ENCODE assay signal across 16 cellular contexts in genomic region chr3:13132281-13132680, GRCh38. TPM values are rescaled to one million over a fixed set of nuclear protein-coding genes. Genes with fewer than 3 reads are reported as not detected.
A peak's percentile ranks its signal among the peaks of the same experiment; 100 is the strongest.
DNase-seq lines count a peak whose midpoint lies in the region; ATAC-seq, FAIRE-seq and TF ChIP-seq lines count a peak whose summit lies in the region.
"Had no signal": no experiment of that assay in that cellular context is flagged by ENCODE, and none has a peak within 500 bp of the region (broad histone marks: within the 10 kb centered on the region; RNA-seq: fewer than 3 reads in every experiment).

No MANE protein-coding gene starts in this region.

- H3K36me3 ChIP-seq in right atrium auricular region (no peaks in the 10 kb centered on the region), K562 (ENCODE audit: control insufficient read depth, insufficient read depth, low read length) (no peaks in the 10 kb centered on the region)

- no peaks in the 10 kb centered on the region for H3K9me3 ChIP-seq in right atrium auricular region
- no peaks in the 10 kb centered on the region for H3K9me3 ChIP-seq in K562 (replicated peaks; ENCODE audit: control insufficient read depth, insufficient read depth, low read depth, low read length)

- TF ChIP-seq CTCF in right atrium auricular region (IDR thresholded peaks at IDR 0.05): no peak
- TF ChIP-seq CTCF in K562 (IDR thresholded peaks at IDR 0.05 in 2 of 3, conservative IDR thresholded peaks at IDR 0.05 in 1 of 3; ENCODE audit: insufficient read depth in 2 of 3, low read depth in 1 of 3, low read length in 3 of 3): no peak
- TF ChIP-seq CTCF in osteocyte (IDR thresholded peaks at IDR 0.05): no peak

- no peak overlapping the region for H3K4me2 ChIP-seq in K562 (ENCODE audit: insufficient read depth, low read length)

- peak; percentile 19 for DNase-seq in Right ventricle myocardium superior
- DNase-seq in right atrium auricular region (ENCODE audit: low spot score): no peak
- no peak for DNase-seq in K562 (ENCODE audit: extremely low read depth in 1 of 4, low spot score in 3 of 4)
- peak; percentile 30 for DNase-seq in osteocyte (ENCODE audit: extremely low spot score, unreplicated experiment)
- no peak for DNase-seq in stimulated activated CD4-positive, alpha-beta T cell treated with anti-CD3 and anti-CD28 coated beads, Interleukin-4, amount 100 ng/mL, for 24 hours
- DNase-seq in SW 1271 (lab: John Stamatoyannopoulos, UW): no peak
- no peak for DNase-seq in HT-29 (ENCODE audit: low spot score)
- DNase-seq: ACHN, C1 segment of cervical spinal cord, Calu3, DMS79, GOT3, H9 had no signal

- in situ Hi-C loops in K562 (cut with MboI): no loop called here

- BruUV-seq in K562 (replicated peaks; lab: Mats Ljungman, UMichigan): no TSS peak

- H3K27me3 ChIP-seq in right atrium auricular region (no peaks in the 10 kb centered on the region), K562 (ENCODE audit: control insufficient read depth in 2 of 2, insufficient read depth in 2 of 2, low read length in 2 of 2) (peaks cover 54 to 55% of the 10 kb centered on the region in 2 experiments)

- no peaks in the 10 kb centered on the region for H3K9me1 ChIP-seq in K562 (ENCODE audit: control insufficient read depth, insufficient read depth, low read length)

- intact Hi-C loops in Right ventricle myocardium superior (cut with DNase I) (no loop called here), K562 (cut with micrococcal nuclease) (no loop called here)

- no peak overlapping the region for H2AFZ ChIP-seq in K562 (ENCODE audit: low read depth, low read length)

- H3K9ac ChIP-seq in K562 (ENCODE audit: insufficient read depth in 1 of 2, low read depth in 2 of 2, low read length in 2 of 2): no peak overlapping the region

- no peaks in the 10 kb centered on the region for H3K9me3 Mint-ChIP-seq in osteocyte (ENCODE audit: unreplicated experiment)
- H3K9me3 Mint-ChIP-seq: CD4-positive, alpha-beta T cell; H9 had no signal

- no peak for TF ChIP-seq RAD21 in K562 (CRISPR knock-in tag; conservative IDR thresholded peaks at IDR 0.05 in 1 of 2, IDR thresholded peaks at IDR 0.05 in 1 of 2)

- POLR2A ChIA-PET in K562 (lab: Yijun Ruan, JAX): interaction anchor here (0.7 to 1.6 kb wide), 4 partner anchors 12 to 51 kb away, joined by 3 read pairs; no protein-coding TSS in a partner anchor

- CTCF ChIA-PET in K562 (lab: Yijun Ruan, JAX; ENCODE audit: low intra/inter-chr PET ratio): no interaction called here

- WGBS in K562 (ENCODE audit: insufficient coverage, low coverage, missing lambda C conversion rate): 2% methylated on average over 4 of the region's 4 CpGs

- no peaks in the 10 kb centered on the region for H3K4me1 Mint-ChIP-seq in osteocyte (ENCODE audit: unreplicated experiment)

- no peaks in the 10 kb centered on the region for H3K36me3 Mint-ChIP-seq in osteocyte (ENCODE audit: unreplicated experiment)

- H3K4me1 ChIP-seq in right atrium auricular region (no peaks in the 10 kb centered on the region), K562 (replicated peaks in 1 of 2; ENCODE audit: control insufficient read depth in 2 of 2, insufficient read depth in 2 of 2, low read length in 2 of 2) (peaks cover 0 to 4% of the 10 kb centered on the region in 2 experiments; a peak in 1 of 5 replicates)

- no peak for TF ChIP-seq EP300 in K562 (IDR thresholded peaks at IDR 0.05; ENCODE audit: low read length)

- no peak overlapping the region for H3K4me3 ChIP-seq in right atrium auricular region
- no peak overlapping the region for H3K4me3 ChIP-seq in K562
- H3K4me3 ChIP-seq: GM12878 had no signal

- H3K27me3 Mint-ChIP-seq in osteocyte (ENCODE audit: unreplicated experiment): peaks cover 42% of the 10 kb centered on the region

- ATAC-seq in Right ventricle myocardium superior (ENCODE audit: poor library complexity) (no peak), K562 (0 out of 3 replicates have a peak, but pooled peaks have one; percentile 24)
- ATAC-seq: GM12878 had no signal

- H3K4me3 Mint-ChIP-seq in osteocyte (ENCODE audit: unreplicated experiment): no peak overlapping the region
- H3K4me3 Mint-ChIP-seq: CD4-positive, alpha-beta T cell; H9 had no signal

- H3K27ac Mint-ChIP-seq in osteocyte (ENCODE audit: unreplicated experiment): no peak overlapping the region
- H3K27ac Mint-ChIP-seq: CD4-positive, alpha-beta T cell; H9 had no signal

- no peak for FAIRE-seq in K562 (lab: Jason Lieb, UNC)
- FAIRE-seq: GM12878, GM19239 had no signal

- no peaks in the 10 kb centered on the region for H3K79me2 ChIP-seq in K562 (ENCODE audit: control insufficient read depth, insufficient read depth, low read length)

- H3K27ac ChIP-seq in right atrium auricular region: no peak overlapping the region
- no peak overlapping the region for H3K27ac ChIP-seq in K562 (ENCODE audit: extremely low read depth, low read depth, low read length)

- H4K20me1 ChIP-seq in K562 (replicated peaks; ENCODE audit: control insufficient read depth, insufficient read depth, low read length): peaks cover 13% of the 10 kb centered on the region; the same call in 1 of the 2 replicates

- TF ChIP-seq POLR2A in K562 (conservative IDR thresholded peaks at IDR 0.05): no peak

TF ChIP-seq in K562, 482 proteins besides CTCF, POLR2A, EP300 and RAD21:
- TF ChIP-seq MAFF (IDR thresholded peaks at IDR 0.05; ENCODE audit: low read length) (no peak), NR1H2 (CRISPR knock-in tag; IDR thresholded peaks at IDR 0.05) (no peak)

RNA-seq across cellular contexts. Expression of gene IQSEC1, which starts 59.1 kb away (rescaled TPM):
- total RNA-seq in Right ventricle myocardium superior: 78.6 TPM
- total RNA-seq in right atrium auricular region: 10 to 100 TPM; 57.5 to 63.9 TPM
- total RNA-seq in K562 (2011; cell fraction: chromatin; rRNA removed; ENCODE audit: low replicate concordance): 36.0 and 90.4 TPM in 2 replicates
- total RNA-seq in K562 (2011; cell fraction: nucleolus; rRNA removed): 51.7 and 55.4 TPM in 2 replicates
- total RNA-seq in K562 (2011; cell fraction: nucleoplasm; rRNA removed): 35.6 and 39.8 TPM in 2 replicates
- 13.3 and 18.0 TPM in 2 replicates for total RNA-seq in K562 (2014; rRNA removed)
- 3.8 and 4.8 TPM in 2 replicates for total RNA-seq in K562 (2014; rRNA removed; fragmentation: Illumina TruSeq; extraction: Trizol)
- total RNA-seq in K562 (2015; rRNA removed; fragmentation: Illumina TruSeq; extraction: Trizol): 5.2 and 6.4 TPM in 2 replicates
- 37.1 and 39.0 TPM in 2 replicates for total RNA-seq in K562 (2021)
- polyA plus RNA-seq in K562 (2011; rRNA removed): 6.8 and 8.4 TPM in 2 replicates
- 5.8 and 6.7 TPM in 2 replicates for polyA plus RNA-seq in K562 (2011; cell fraction: cytosol; rRNA removed)
- polyA plus RNA-seq in K562 (2011; cell fraction: nucleus; rRNA removed): 29.7 and 45.3 TPM in 2 replicates
- 15.4 and 16.4 TPM in 2 replicates for polyA plus RNA-seq in K562 (2012)
- 16.9 and 19.0 TPM in 2 replicates for polyA plus RNA-seq in K562 (2014; fragmentation: Illumina TruSeq; extraction: Trizol)
- under 1 TPM; 0.56 to 0.79 TPM for polyA plus RNA-seq in K562 (2014; fragmentation: Nextera tagmentation; extraction: Ambion mirVana)
- 14.2 and 15.1 TPM in 2 replicates for polyA plus RNA-seq in K562 (2014; rRNA removed)
- polyA minus RNA-seq in K562 (2011; rRNA and poly(A)+ RNA removed): 8.4 and 9.3 TPM in 2 replicates
- 17.1 and 22.1 TPM in 2 replicates for polyA minus RNA-seq in K562 (2011; cell fraction: cytosol; rRNA and poly(A)+ RNA removed)
- 46.3 and 58.3 TPM in 2 replicates for polyA minus RNA-seq in K562 (2011; cell fraction: nucleus; rRNA and poly(A)+ RNA removed)
- 37.9 and 38.7 TPM in 2 replicates for total RNA-seq in osteocyte
- 3.6 and 4.8 TPM in 2 replicates for total RNA-seq in HT-29 (2014; rRNA removed; shearing (Covaris generic))

Comparison
In these comparisons a context has a peak if more than half of its experiments do, and no peak if none do; other contexts are left out.
1. DNase-seq: peak in Right ventricle myocardium superior (single experiment) and osteocyte (single experiment); none in right atrium auricular region (single experiment), K562 (0 of 4), stimulated activated CD4-positive, alpha-beta T cell treated with anti-CD3 and anti-CD28 coated beads, Interleukin-4, amount 100 ng/mL, for 24 hours (single experiment), SW 1271 (0 of 2) and HT-29 (single experiment).